In the genomic region with DNA sequence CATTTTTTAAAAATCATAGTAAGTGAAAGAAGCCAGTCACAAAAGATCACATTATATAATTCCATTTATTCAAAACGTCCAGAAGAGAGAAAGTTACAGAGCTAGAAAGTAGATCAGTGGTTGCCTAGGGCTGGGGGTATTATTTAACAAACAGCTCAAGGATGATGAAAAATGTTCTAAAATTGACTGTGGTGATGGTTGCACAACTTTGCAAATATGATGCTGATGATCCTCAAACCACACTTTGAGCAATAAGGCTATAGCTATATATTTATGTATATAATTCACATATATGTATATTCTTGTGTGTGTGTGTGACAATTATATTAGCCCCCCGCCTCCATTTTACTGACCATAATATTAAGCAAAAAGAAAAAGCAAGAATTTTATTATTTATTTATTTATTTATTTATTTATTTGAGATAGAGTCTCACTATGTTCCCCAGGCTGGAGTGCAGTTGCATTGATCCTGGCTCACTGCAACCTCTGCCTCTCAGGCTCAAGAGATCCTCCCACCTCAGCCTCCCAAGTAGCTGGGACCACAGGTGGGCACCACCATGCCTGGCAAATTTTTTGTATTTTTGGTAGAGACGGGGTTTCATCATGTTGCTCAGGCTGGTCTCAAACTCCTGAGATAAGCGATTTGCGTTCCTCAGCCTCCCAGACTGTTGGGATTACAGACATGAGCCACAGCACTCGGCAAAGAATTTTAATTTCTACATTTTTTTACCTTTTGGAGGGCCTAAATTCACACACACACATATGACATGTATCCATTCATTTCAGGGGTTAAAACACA, we compare ENCODE assay signal across 10 cellular contexts. TPM values are rescaled to one million over a fixed set of nuclear protein-coding genes. Genes with fewer than 3 reads are reported as not detected.
DNase-seq lines count a peak whose midpoint lies in the region; ATAC-seq and TF ChIP-seq lines count a peak whose summit lies in the region.
"Had no signal": no experiment of that assay in that cellular context is flagged by ENCODE, and none has a peak within 500 bp of the region (broad histone marks: within the 10 kb centered on the region; RNA-seq: fewer than 3 reads in every experiment).

No MANE protein-coding gene starts in this region.

- H3K27ac ChIP-seq in naive thymus-derived CD4-positive, alpha-beta T cell (ENCODE audit: low read depth, low read length) = no peak overlapping the region
- H3K27ac ChIP-seq in gastroesophageal sphincter = no peak overlapping the region

- peak overlapping the region; percentile 20 for H3K27ac Mint-ChIP-seq in Calu3 (ENCODE audit: unreplicated experiment)
- peak overlapping the region; percentile 5 for H3K27ac Mint-ChIP-seq in activated naive CD8-positive, alpha-beta T cell treated with anti-CD3 and anti-CD28 coated beads for 36 hours
- H3K27ac Mint-ChIP-seq in naive thymus-derived CD4-positive, alpha-beta T cell = peak overlapping the region in 1 of 9 donors; percentile 8
- H3K27ac Mint-ChIP-seq: dendritic cell treated with granulocyte-macrophage colony-stimulating factor and Interleukin-4, amounts not matched to agents 40 ng/mL and 50 ng/mL, for 4 days had no signal

- no peak for DNase-seq in Calu3
- peak; percentile 1 for DNase-seq in LHCN-M2 (ENCODE audit: low read depth)
- no peak for DNase-seq in activated naive CD8-positive, alpha-beta T cell treated with anti-CD3 and anti-CD28 coated beads for 36 hours
- no peak for DNase-seq in naive thymus-derived CD4-positive, alpha-beta T cell
- DNase-seq: activated CD4-positive, alpha-beta T cell treated with anti-CD3 and anti-CD28 coated beads, Interleukin-2, amount 50 U/mL, for 1 hour; NCI-H446 treated with DMSO at 0.1 percent for 48 hours had no signal

- H3K27me3 ChIP-seq in naive thymus-derived CD4-positive, alpha-beta T cell (ENCODE audit: control insufficient read depth in 2 of 2, insufficient read depth in 2 of 2, low read length in 2 of 2) = no peaks in the 10 kb centered on the region
- no peaks in the 10 kb centered on the region for H3K27me3 ChIP-seq in gastroesophageal sphincter

- intact Hi-C loops in Calu3 (cut with micrococcal nuclease; ENCODE audit: unreplicated experiment) = no loop called here
- intact Hi-C loops in naive thymus-derived CD4-positive, alpha-beta T cell (cut with micrococcal nuclease) = loop anchor here (5.0 to 10.0 kb wide), 7 partner anchors 418 to 1837 kb away; partner anchors contain the start of genes ABI2 (in 1 of the 2), ALS2 (in 1 of the 2), BMPR2 (in 1 of the 2) and HYCC2 (in 1 of the 2)

- peak overlapping the region; percentile 99 for H3K4me3 Mint-ChIP-seq in Calu3 (ENCODE audit: low read depth, unreplicated experiment)
- H3K4me3 Mint-ChIP-seq in activated naive CD8-positive, alpha-beta T cell treated with anti-CD3 and anti-CD28 coated beads for 36 hours = peak overlapping the region; percentile 96
- peak overlapping the region; percentile 27 to 100 (median 96) for H3K4me3 Mint-ChIP-seq in naive thymus-derived CD4-positive, alpha-beta T cell

- TF ChIP-seq CTCF in Calu3 (IDR thresholded peaks at IDR 0.05; ENCODE audit: unreplicated experiment) (no peak), gastroesophageal sphincter (IDR thresholded peaks at IDR 0.05) (no peak)

- H3K9me3 ChIP-seq in naive thymus-derived CD4-positive, alpha-beta T cell (ENCODE audit: control insufficient read depth in 2 of 3, low read length in 3 of 3) = no peaks in the 10 kb centered on the region
- H3K9me3 ChIP-seq in gastroesophageal sphincter = no peaks in the 10 kb centered on the region

- H3K4me1 ChIP-seq in naive thymus-derived CD4-positive, alpha-beta T cell (ENCODE audit: control insufficient read depth in 2 of 2, insufficient read depth in 2 of 2, low read length in 2 of 2) = peaks cover 4 to 11% of the 10 kb centered on the region in 2 donors
- peaks cover 4 to 30% (median 9%) of the 10 kb centered on the region in 3 donors for H3K4me1 ChIP-seq in gastroesophageal sphincter

- H3K27me3 Mint-ChIP-seq in Calu3 (ENCODE audit: unreplicated experiment) = no peaks in the 10 kb centered on the region
- H3K27me3 Mint-ChIP-seq in activated naive CD8-positive, alpha-beta T cell treated with anti-CD3 and anti-CD28 coated beads for 36 hours = no peaks in the 10 kb centered on the region
- no peaks in the 10 kb centered on the region for H3K27me3 Mint-ChIP-seq in naive thymus-derived CD4-positive, alpha-beta T cell
- H3K27me3 Mint-ChIP-seq: dendritic cell treated with granulocyte-macrophage colony-stimulating factor and Interleukin-4, amounts not matched to agents 40 ng/mL and 50 ng/mL, for 4 days had no signal

- no TSS peak for BruUV-seq in Calu3 (replicated peaks; lab: Mats Ljungman, UMichigan)

- peaks cover 5% of the 10 kb centered on the region for H3K9me3 Mint-ChIP-seq in Calu3 (ENCODE audit: low read depth, unreplicated experiment)
- H3K9me3 Mint-ChIP-seq in activated naive CD8-positive, alpha-beta T cell treated with anti-CD3 and anti-CD28 coated beads for 36 hours = peaks cover 6% of the 10 kb centered on the region
- H3K9me3 Mint-ChIP-seq in naive thymus-derived CD4-positive, alpha-beta T cell = peaks cover 0 to 5% (median 0%) of the 10 kb centered on the region in 11 donors

- no peak for TF ChIP-seq POLR2A in gastroesophageal sphincter (IDR thresholded peaks at IDR 0.05)

- peaks cover 41% of the 10 kb centered on the region for H3K36me3 Mint-ChIP-seq in Calu3 (ENCODE audit: insufficient read depth, unreplicated experiment)
- peaks cover 43% of the 10 kb centered on the region for H3K36me3 Mint-ChIP-seq in activated naive CD8-positive, alpha-beta T cell treated with anti-CD3 and anti-CD28 coated beads for 36 hours
- H3K36me3 Mint-ChIP-seq in naive thymus-derived CD4-positive, alpha-beta T cell = peaks cover 9 to 15% (median 13%) of the 10 kb centered on the region in 5 donors

- no peak for ATAC-seq in naive thymus-derived CD4-positive, alpha-beta T cell
- ATAC-seq in HG03439 (IDR thresholded peaks at IDR 0.05; ENCODE audit: unreplicated experiment) = no peak
- no peak for ATAC-seq in gastroesophageal sphincter
- ATAC-seq in HG02938 (IDR thresholded peaks at IDR 0.05; ENCODE audit: unreplicated experiment) = no peak

- TF ChIP-seq EP300 in gastroesophageal sphincter (IDR thresholded peaks at IDR 0.05) = no peak

- POLR2A ChIA-PET in naive thymus-derived CD4-positive, alpha-beta T cell (lab: Charles Lee) = interaction anchor here (0.6 to 0.7 kb wide), 2 partner anchors 108 to 1496 kb away, joined by 3 read pairs; no protein-coding TSS in a partner anchor

- H3K4me1 Mint-ChIP-seq in Calu3 (ENCODE audit: low read depth, unreplicated experiment) = peaks cover 20% of the 10 kb centered on the region
- peaks cover 30% of the 10 kb centered on the region for H3K4me1 Mint-ChIP-seq in activated naive CD8-positive, alpha-beta T cell treated with anti-CD3 and anti-CD28 coated beads for 36 hours
- peaks cover 32 to 50% (median 37%) of the 10 kb centered on the region in 7 donors for H3K4me1 Mint-ChIP-seq in naive thymus-derived CD4-positive, alpha-beta T cell

- no peak overlapping the region for H3K4me3 ChIP-seq in naive thymus-derived CD4-positive, alpha-beta T cell (ENCODE audit: low read length)
- no peak overlapping the region for H3K4me3 ChIP-seq in gastroesophageal sphincter

- 83 to 86% methylated on average over 2 to 6 of the region's 6 CpGs for WGBS in gastroesophageal sphincter (ENCODE audit: low coverage in 1 of 2), 2 donors

- CTCF ChIA-PET in Calu3 (lab: Charles Lee) = no interaction called here
- CTCF ChIA-PET in naive thymus-derived CD4-positive, alpha-beta T cell (lab: Charles Lee) = no interaction called here

- H3K36me3 ChIP-seq in naive thymus-derived CD4-positive, alpha-beta T cell (ENCODE audit: control insufficient read depth in 2 of 3, insufficient read depth in 3 of 3, low read length in 3 of 3) = no peaks in the 10 kb centered on the region
- H3K36me3 ChIP-seq in gastroesophageal sphincter = peaks cover 0 to 22% of the 10 kb centered on the region in 2 donors

RNA-seq across cellular contexts. Expression of gene WDR12, which starts 1.9 kb away (rescaled TPM):
- 101 and 105 TPM in 2 replicates for total RNA-seq in Calu3 (2022)
- total RNA-seq in LHCN-M2 (2014; rRNA removed) = 33.5 and 41.0 TPM in 2 replicates
- polyA plus RNA-seq in LHCN-M2 (2012) = 25.7 TPM
- total RNA-seq in activated naive CD8-positive, alpha-beta T cell treated with anti-CD3 and anti-CD28 coated beads for 36 hours = 100 to 1,000 TPM; 158 to 174 TPM
- 10 to 100 TPM; 17.2 to 50.4 (median 20.8) TPM for total RNA-seq in naive thymus-derived CD4-positive, alpha-beta T cell
- polyA plus RNA-seq in naive thymus-derived CD4-positive, alpha-beta T cell = 10 to 100 TPM; 16.8 to 17.5 TPM
- total RNA-seq in gastroesophageal sphincter = 10 to 100 TPM; 11.2 to 24.4 (median 20.2) TPM

RNA-seq across cellular contexts. Expression of gene CARF, which starts 2.5 kb away (rescaled TPM):
- 4.6 and 5.8 TPM in 2 replicates for total RNA-seq in Calu3 (2022)
- total RNA-seq in LHCN-M2 (2014; rRNA removed) = 8.0 and 11.6 TPM in 2 replicates
- 1.8 TPM for polyA plus RNA-seq in LHCN-M2 (2012)
- 1 to 10 TPM; 3.5 to 4.2 TPM for total RNA-seq in activated naive CD8-positive, alpha-beta T cell treated with anti-CD3 and anti-CD28 coated beads for 36 hours
- total RNA-seq in naive thymus-derived CD4-positive, alpha-beta T cell = 10 to 100 TPM; 10.2 to 31.2 (median 15.4) TPM
- 1 to 10 TPM; 4.8 to 5.4 TPM for polyA plus RNA-seq in naive thymus-derived CD4-positive, alpha-beta T cell
- 10 to 100 TPM in 2 of 4 donors, 1 to 10 TPM in 2; 8.6 to 15.7 (median 9.7) TPM for total RNA-seq in gastroesophageal sphincter

RNA-seq across cellular contexts. Expression of gene ICA1L, which starts 38.0 kb away (rescaled TPM):
- total RNA-seq in Calu3 (2022) (1.2 and 1.3 TPM in 2 replicates), LHCN-M2 (2014; rRNA removed) (2.9 and 6.0 TPM in 2 replicates), gastroesophageal sphincter (10 to 100 TPM; 12.2 to 40.8 (median 28.6) TPM)
- polyA plus RNA-seq in LHCN-M2 (2012) = 0.92 TPM
- 1 to 10 TPM; 7.5 to 8.0 TPM for total RNA-seq in activated naive CD8-positive, alpha-beta T cell treated with anti-CD3 and anti-CD28 coated beads for 36 hours
- 1 to 10 TPM in 4 of 5 experiments, under 1 TPM in 1; 0.65 to 4.6 (median 3.2) TPM for total RNA-seq in naive thymus-derived CD4-positive, alpha-beta T cell
- polyA plus RNA-seq in naive thymus-derived CD4-positive, alpha-beta T cell = 1 to 10 TPM; 1.4 to 1.5 TPM
